9 cellular contexts compared by ENCODE assay signal in genomic region chr12:7212678-7213077, GRCh38.
"Had no signal": no experiment of that assay in that cellular context is flagged by ENCODE, and none has a peak within 500 bp of the region (broad histone marks: within the 10 kb centered on the region; RNA-seq: fewer than 3 reads in every experiment).

No MANE protein-coding gene starts in this region.

- FAIRE-seq: HTR-8/SVneo, K562 had no signal

- H3K9me3 ChIP-seq: HAP-1 had no signal

- H3K4me3 ChIP-seq: GM23248, HAP-1, K562 had no signal

- H2AFZ ChIP-seq: GM23248 had no signal

- H3K27ac ChIP-seq: GM23248 had no signal

- DNase-seq: GM23248, H7, HFFc6, IMR-90, KG1 had no signal

- H3K9ac ChIP-seq: GM23248 had no signal

- ATAC-seq: HCT116, K562 had no signal

- H3K4me1 ChIP-seq: HAP-1 had no signal
